14 cellular contexts compared by ENCODE assay signal in the genomic region with DNA sequence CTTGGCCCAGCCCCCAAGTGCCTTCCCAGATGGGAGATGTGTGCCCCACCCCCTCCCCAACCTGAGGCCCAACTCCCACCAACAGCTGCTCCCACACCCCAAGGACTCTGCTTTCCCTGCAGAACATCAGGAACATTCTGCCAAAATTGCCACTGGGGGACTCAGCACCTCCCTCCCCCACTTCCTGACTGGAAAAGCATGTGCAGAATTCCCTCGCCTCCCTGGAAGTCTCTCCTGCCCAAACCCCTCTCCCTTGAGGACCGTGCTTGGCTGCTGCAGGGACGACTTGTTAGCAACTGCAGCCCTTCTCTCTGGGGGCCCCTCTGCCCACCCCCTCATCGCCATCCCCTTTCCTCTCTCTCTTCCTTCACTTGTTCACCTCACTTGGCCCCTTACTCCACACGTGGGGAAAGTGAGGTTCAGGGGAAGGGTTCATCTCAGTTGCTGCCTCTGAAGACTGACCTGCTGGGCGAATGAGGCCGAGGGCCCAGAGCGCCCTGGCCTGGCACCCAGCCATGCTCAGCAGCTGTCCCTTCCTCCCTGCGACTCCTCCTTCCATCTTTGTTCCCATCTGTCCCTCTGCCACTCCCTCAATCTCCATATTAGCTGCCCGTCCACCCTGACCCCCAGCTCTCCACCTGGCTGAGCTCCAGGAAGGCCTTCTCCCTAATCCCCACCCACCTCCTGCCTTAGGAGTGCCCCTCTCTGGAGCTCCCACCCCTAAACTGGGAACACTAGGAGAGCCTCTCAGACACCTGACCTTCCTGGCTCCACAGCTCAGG.
DNase-seq lines count a peak whose midpoint lies in the region; ATAC-seq and TF ChIP-seq lines count a peak whose summit lies in the region.
"Had no signal": no experiment of that assay in that cellular context is flagged by ENCODE, and none has a peak within 500 bp of the region (broad histone marks: within the 10 kb centered on the region; RNA-seq: fewer than 3 reads in every experiment).

No MANE protein-coding gene starts in this region.

- peak; percentile 19 for DNase-seq in LHCN-M2 (ENCODE audit: low read depth)
- DNase-seq in NCI-H2196 (lab: John Stamatoyannopoulos, UW; ENCODE audit: unreplicated experiment): peak; percentile 72
- peak; percentile 14 for DNase-seq in cerebellar cortex (ENCODE audit: low spot score)
- peak; percentile 66 for DNase-seq in osteoblast (ENCODE audit: insufficient read length, low spot score, missing footprints)
- no peak for DNase-seq in T-helper 2 cell treated with Interferon-gamma antibody and Interleukin-4, amounts not matched to agents 5 μg/mL and 100 μg/mL, for 36 hours (ENCODE audit: low spot score)
- no peak for DNase-seq in activated CD4-positive, alpha-beta T cell treated with anti-CD3 and anti-CD28 coated beads, Interleukin-2, amount 50 U/mL, for 1 hour
- no peak for DNase-seq in WTC11 (ENCODE audit: low spot score)
- DNase-seq: activated CD4-positive, alpha-beta T cell treated with anti-CD3 and anti-CD28 coated beads, Interleukin-2, amount 10 ng/mL, durations not matched to agents 7 days and 5 days; GDM1; stimulated activated CD4-positive, alpha-beta T cell treated with anti-CD3 and anti-CD28 coated beads, Interleukin-1b, Interleukin-23, amount 100 ng/mL, for 48 hours; stimulated activated CD8-positive, alpha-beta memory T cell treated with anti-CD3 and anti-CD28 coated beads, Interleukin-4, amount 100 ng/mL, for 48 hours; T-helper 9 cell had no signal

- no peak overlapping the region for H3K27ac ChIP-seq in osteoblast (ENCODE audit: low read depth, low read length)
- H3K27ac ChIP-seq: thyroid gland had no signal

- no peaks in the 10 kb centered on the region for H3K36me3 Mint-ChIP-seq in T-helper 2 cell treated with Interferon-gamma antibody and Interleukin-4, amounts not matched to agents 5 μg/mL and 100 μg/mL, for 36 hours (ENCODE audit: low read depth)
- peaks cover 6% of the 10 kb centered on the region; the same call in 1 of the 2 replicates for H3K36me3 Mint-ChIP-seq in WTC11
- H3K36me3 Mint-ChIP-seq: CD14-positive monocyte had no signal

- peaks cover 4% of the 10 kb centered on the region for H3K9me3 ChIP-seq in osteoblast (ENCODE audit: low read depth, low read length)
- H3K9me3 ChIP-seq: thyroid gland had no signal

- H3K9me3 Mint-ChIP-seq in T-helper 2 cell treated with Interferon-gamma antibody and Interleukin-4, amounts not matched to agents 5 μg/mL and 100 μg/mL, for 36 hours: no peaks in the 10 kb centered on the region
- H3K9me3 Mint-ChIP-seq in WTC11: peaks cover 16% of the 10 kb centered on the region
- H3K9me3 Mint-ChIP-seq: activated CD4-positive, alpha-beta T cell treated with anti-CD3 and anti-CD28 coated beads, Interleukin-2, amount 10 ng/mL, durations not matched to agents 7 days and 5 days had no signal

- no peak for ATAC-seq in WTC11

- no peak overlapping the region for H3K27ac Mint-ChIP-seq in T-helper 2 cell treated with Interferon-gamma antibody and Interleukin-4, amounts not matched to agents 5 μg/mL and 100 μg/mL, for 36 hours
- no peak overlapping the region for H3K27ac Mint-ChIP-seq in WTC11
- H3K27ac Mint-ChIP-seq: activated CD4-positive, alpha-beta T cell treated with anti-CD3 and anti-CD28 coated beads, Interleukin-2, amount 10 ng/mL, durations not matched to agents 7 days and 5 days; CD14-positive monocyte had no signal

- H3K4me2 ChIP-seq in osteoblast (ENCODE audit: insufficient read depth, low read length): no peak overlapping the region

- no peak overlapping the region for H3K4me3 Mint-ChIP-seq in T-helper 2 cell treated with Interferon-gamma antibody and Interleukin-4, amounts not matched to agents 5 μg/mL and 100 μg/mL, for 36 hours
- no peak overlapping the region for H3K4me3 Mint-ChIP-seq in WTC11
- H3K4me3 Mint-ChIP-seq: activated CD4-positive, alpha-beta T cell treated with anti-CD3 and anti-CD28 coated beads, Interleukin-2, amount 10 ng/mL, durations not matched to agents 7 days and 5 days had no signal

- H4K20me1 ChIP-seq in osteoblast (ENCODE audit: insufficient read depth, low read length): no peaks in the 10 kb centered on the region

- peaks cover 3% of the 10 kb centered on the region for H3K27me3 Mint-ChIP-seq in T-helper 2 cell treated with Interferon-gamma antibody and Interleukin-4, amounts not matched to agents 5 μg/mL and 100 μg/mL, for 36 hours (ENCODE audit: low read depth)
- peaks cover 2% of the 10 kb centered on the region; the same call in 1 of the 2 replicates for H3K27me3 Mint-ChIP-seq in WTC11 (ENCODE audit: low read depth)
- H3K27me3 Mint-ChIP-seq: activated CD4-positive, alpha-beta T cell treated with anti-CD3 and anti-CD28 coated beads, Interleukin-2, amount 10 ng/mL, durations not matched to agents 7 days and 5 days had no signal

- peaks cover 15% of the 10 kb centered on the region for H3K27me3 ChIP-seq in osteoblast (ENCODE audit: insufficient read depth, low read length)
- H3K27me3 ChIP-seq: thyroid gland had no signal

- H3K4me1 ChIP-seq in osteoblast (ENCODE audit: insufficient read depth, low read length): peaks cover 4% of the 10 kb centered on the region

- CTCF ChIA-PET in WTC11 (lab: Charles Lee): interaction anchor here (1.2 to 1.7 kb wide), 3 partner anchors 95 to 212 kb away, joined by 7 to 9 read pairs (median 8); no protein-coding TSS in a partner anchor

- no peaks in the 10 kb centered on the region for H3K79me2 ChIP-seq in osteoblast (ENCODE audit: insufficient read depth, low read length)

- no peak for TF ChIP-seq CTCF in osteoblast (IDR thresholded peaks at IDR 0.05; ENCODE audit: extremely low read depth, low read depth, low read length)
- no peak for TF ChIP-seq CTCF in WTC11 (IDR thresholded peaks at IDR 0.05)

- POLR2A ChIA-PET in WTC11 (lab: Charles Lee): no interaction called here

- H3K4me1 Mint-ChIP-seq in T-helper 2 cell treated with Interferon-gamma antibody and Interleukin-4, amounts not matched to agents 5 μg/mL and 100 μg/mL, for 36 hours (ENCODE audit: low read depth): no peaks in the 10 kb centered on the region
- peaks cover 31% of the 10 kb centered on the region for H3K4me1 Mint-ChIP-seq in WTC11
- H3K4me1 Mint-ChIP-seq: activated CD4-positive, alpha-beta T cell treated with anti-CD3 and anti-CD28 coated beads, Interleukin-2, amount 10 ng/mL, durations not matched to agents 7 days and 5 days had no signal

- no peak overlapping the region for H2AFZ ChIP-seq in osteoblast (ENCODE audit: low read length)

- H3K36me3 ChIP-seq in osteoblast (ENCODE audit: insufficient read depth, low read length): no peaks in the 10 kb centered on the region
- H3K36me3 ChIP-seq: thyroid gland had no signal

- H3K4me3 ChIP-seq in osteoblast (ENCODE audit: insufficient read depth, low read length): no peak overlapping the region
- H3K4me3 ChIP-seq: thyroid gland had no signal

TF ChIP-seq in WTC11, 78 proteins besides CTCF, POLR2A, EP300 and RAD21 (continues in another document):
- TF ChIP-seq GABPB1 (CRISPR knock-in tag; IDR thresholded peaks at IDR 0.05) (no peak), NR3C1 (CRISPR knock-in tag; conservative IDR thresholded peaks at IDR 0.05; ENCODE audit: low read depth) (no peak), ZNF396 (CRISPR knock-in tag; IDR thresholded peaks at IDR 0.05; ENCODE audit: borderline replicate concordance) (no peak), GRHL2 (CRISPR knock-in tag; IDR thresholded peaks at IDR 0.05; ENCODE audit: insufficient replicate concordance, severe bottlenecking) (no peak), OVOL2 (CRISPR knock-in tag; IDR thresholded peaks at IDR 0.05; ENCODE audit: borderline replicate concordance) (no peak), ETV6 (CRISPR knock-in tag; IDR thresholded peaks at IDR 0.05) (no peak), NR2C2 (CRISPR knock-in tag; IDR thresholded peaks at IDR 0.05) (no peak)
- TF ChIP-seq, protein P1, sequence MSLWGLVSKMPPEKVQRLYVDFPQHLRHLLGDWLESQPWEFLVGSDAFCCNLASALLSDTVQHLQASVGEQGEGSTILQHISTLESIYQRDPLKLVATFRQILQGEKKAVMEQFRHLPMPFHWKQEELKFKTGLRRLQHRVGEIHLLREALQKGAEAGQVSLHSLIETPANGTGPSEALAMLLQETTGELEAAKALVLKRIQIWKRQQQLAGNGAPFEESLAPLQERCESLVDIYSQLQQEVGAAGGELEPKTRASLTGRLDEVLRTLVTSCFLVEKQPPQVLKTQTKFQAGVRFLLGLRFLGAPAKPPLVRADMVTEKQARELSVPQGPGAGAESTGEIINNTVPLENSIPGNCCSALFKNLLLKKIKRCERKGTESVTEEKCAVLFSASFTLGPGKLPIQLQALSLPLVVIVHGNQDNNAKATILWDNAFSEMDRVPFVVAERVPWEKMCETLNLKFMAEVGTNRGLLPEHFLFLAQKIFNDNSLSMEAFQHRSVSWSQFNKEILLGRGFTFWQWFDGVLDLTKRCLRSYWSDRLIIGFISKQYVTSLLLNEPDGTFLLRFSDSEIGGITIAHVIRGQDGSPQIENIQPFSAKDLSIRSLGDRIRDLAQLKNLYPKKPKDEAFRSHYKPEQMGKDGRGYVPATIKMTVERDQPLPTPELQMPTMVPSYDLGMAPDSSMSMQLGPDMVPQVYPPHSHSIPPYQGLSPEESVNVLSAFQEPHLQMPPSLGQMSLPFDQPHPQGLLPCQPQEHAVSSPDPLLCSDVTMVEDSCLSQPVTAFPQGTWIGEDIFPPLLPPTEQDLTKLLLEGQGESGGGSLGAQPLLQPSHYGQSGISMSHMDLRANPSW (CRISPR knock-in tag; conservative IDR thresholded peaks at IDR 0.05; ENCODE audit: low read depth): no peak

Comparison
In these comparisons a context has a peak if more than half of its experiments do, and no peak if none do; other contexts are left out.
1. DNase-seq: peak in LHCN-M2 (single experiment), NCI-H2196 (single experiment), cerebellar cortex (single experiment) and osteoblast (single experiment); none in T-helper 2 cell treated with Interferon-gamma antibody and Interleukin-4, amounts not matched to agents 5 μg/mL and 100 μg/mL, for 36 hours (single experiment), activated CD4-positive, alpha-beta T cell treated with anti-CD3 and anti-CD28 coated beads, Interleukin-2, amount 50 U/mL, for 1 hour (single experiment) and WTC11 (single experiment).